Comparison of ENCODE assay signal across 23 cellular contexts in the genomic region with DNA sequence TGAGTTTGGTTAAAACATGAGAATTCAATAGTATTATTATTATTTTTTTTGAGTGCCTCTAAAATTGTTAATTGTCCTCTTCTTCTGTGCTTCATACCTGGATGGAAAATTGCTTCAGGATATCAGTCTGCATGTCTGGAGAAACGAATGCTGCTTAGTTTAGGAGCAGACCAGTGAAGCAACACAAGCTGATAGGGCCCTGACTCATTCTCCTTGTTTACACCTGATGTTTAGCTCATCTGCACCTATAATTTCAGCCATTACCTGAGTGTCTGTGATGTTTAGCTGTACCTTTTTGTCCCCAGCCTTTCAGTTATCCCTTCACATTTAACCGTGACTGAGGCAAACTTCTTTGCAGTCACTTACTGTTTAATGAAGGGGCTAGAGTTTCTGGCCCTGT. TPM values are rescaled to one million over a fixed set of nuclear protein-coding genes. Genes with fewer than 3 reads are reported as not detected.
DNase-seq lines count a peak whose midpoint lies in the region; ATAC-seq, FAIRE-seq and TF ChIP-seq lines count a peak whose summit lies in the region.
"Had no signal": no experiment of that assay in that cellular context is flagged by ENCODE, and none has a peak within 500 bp of the region (broad histone marks: within the 10 kb centered on the region; RNA-seq: fewer than 3 reads in every experiment).

No MANE protein-coding gene starts in this region.

- H3K9me1 ChIP-seq in endothelial cell of umbilical vein (replicated peaks; ENCODE audit: control insufficient read depth, extremely low read depth, insufficient read depth, low read length): no peaks in the 10 kb centered on the region

- no peaks in the 10 kb centered on the region for H3K27me3 Mint-ChIP-seq in mesothelial cell of epicardium (ENCODE audit: low read depth)
- H3K27me3 Mint-ChIP-seq in CD4-positive, alpha-beta T cell: no peaks in the 10 kb centered on the region
- H3K27me3 Mint-ChIP-seq: CD4-positive, alpha-beta memory T cell had no signal

- DNase-seq in H54 (ENCODE audit: insufficient read length, low spot score) (no peak), SK-N-MC (ENCODE audit: low read depth, low spot score) (no peak), endothelial cell of umbilical vein (ENCODE audit: low read depth, low spot score) (peak; percentile 37), mesothelial cell of epicardium (ENCODE audit: low spot score in 2 of 2, unreplicated experiment in 2 of 2) (no peak), CD1c-positive myeloid dendritic cell (ENCODE audit: extremely low spot score) (no peak)
- no peak for DNase-seq in CD4-positive, alpha-beta T cell
- DNase-seq: activated CD4-positive, alpha-beta T cell treated with anti-CD3 and anti-CD28 coated beads, Interleukin-2, amount 50 U/mL, for 48 hours; activated naive CD4-positive, alpha-beta T cell treated with anti-CD3 and anti-CD28 coated beads for 36 hours; CD4-positive, alpha-beta memory T cell; DND-41; GOT3; KBM-7; NCI-H1930; NCI-H524; right cardiac atrium; SHP77 treated with DMSO at 0.1 percent for 48 hours; stimulated activated CD4-positive, alpha-beta T cell treated with anti-CD3 and anti-CD28 coated beads, Interleukin-15, amount 100 ng/mL, for 24 hours; stimulated activated naive CD4-positive, alpha-beta T cell; upper lobe of left lung had no signal

- no peaks in the 10 kb centered on the region for H4K20me1 ChIP-seq in endothelial cell of umbilical vein (replicated peaks; ENCODE audit: control insufficient read depth, extremely low read depth, insufficient read depth, low read length)

- H3K4me3 Mint-ChIP-seq in mesothelial cell of epicardium: no peak overlapping the region
- H3K4me3 Mint-ChIP-seq in CD4-positive, alpha-beta T cell: no peak overlapping the region
- H3K4me3 Mint-ChIP-seq: activated naive CD4-positive, alpha-beta T cell treated with anti-CD3 and anti-CD28 coated beads for 36 hours; CD4-positive, alpha-beta memory T cell had no signal

- intact Hi-C loops in endothelial cell of umbilical vein (cut with micrococcal nuclease): no loop called here
- intact Hi-C loops in CD4-positive, alpha-beta T cell (cut with DNase I, micrococcal nuclease): no loop called here

- H3K27me3 ChIP-seq in endothelial cell of umbilical vein (ENCODE audit: control insufficient read depth in 2 of 2, insufficient read depth in 2 of 2, low read length in 2 of 2): no peaks in the 10 kb centered on the region
- H3K27me3 ChIP-seq in CD4-positive, alpha-beta T cell (ENCODE audit: control insufficient read depth, insufficient read depth, low read length): no peaks in the 10 kb centered on the region
- H3K27me3 ChIP-seq: upper lobe of left lung had no signal

- H3K36me3 Mint-ChIP-seq in mesothelial cell of epicardium: no peaks in the 10 kb centered on the region
- H3K36me3 Mint-ChIP-seq in CD4-positive, alpha-beta T cell (ENCODE audit: low read depth): no peaks in the 10 kb centered on the region

- TF ChIP-seq CTCF in endothelial cell of umbilical vein (IDR thresholded peaks at IDR 0.05; ENCODE audit: extremely low read depth in 1 of 2, insufficient read depth in 1 of 2, low read depth in 1 of 2, low read length in 2 of 2): no peak
- no peak for TF ChIP-seq CTCF in mesothelial cell of epicardium (IDR thresholded peaks at IDR 0.05; ENCODE audit: unreplicated experiment)
- TF ChIP-seq CTCF in CD4-positive, alpha-beta T cell (IDR thresholded peaks at IDR 0.05): no peak

- POLR2A ChIA-PET in endothelial cell of umbilical vein (lab: Charles Lee): no interaction called here
- POLR2A ChIA-PET in CD4-positive, alpha-beta T cell (lab: Charles Lee): no interaction called here

- peaks cover 4% of the 10 kb centered on the region for H3K4me1 ChIP-seq in endothelial cell of umbilical vein (ENCODE audit: control insufficient read depth, extremely low read depth, insufficient read depth, low read length)

- ATAC-seq in CD4-positive, alpha-beta T cell (ENCODE audit: poor library complexity): no peak
- ATAC-seq in HG02852 (IDR thresholded peaks at IDR 0.05; ENCODE audit: unreplicated experiment) (no peak), GM19351 (IDR thresholded peaks at IDR 0.05; ENCODE audit: unreplicated experiment) (no peak)
- ATAC-seq: right cardiac atrium had no signal

- H3K4me1 Mint-ChIP-seq in mesothelial cell of epicardium: peaks cover 24% of the 10 kb centered on the region
- H3K4me1 Mint-ChIP-seq in CD4-positive, alpha-beta T cell (ENCODE audit: low read depth): peaks cover 18% of the 10 kb centered on the region

- H2AFZ ChIP-seq in endothelial cell of umbilical vein (ENCODE audit: low read depth, low read length): no peak overlapping the region

- no peak for TF ChIP-seq POLR2A in H54 (IDR thresholded peaks at IDR 0.05; ENCODE audit: low read depth, low read length)
- no peak for TF ChIP-seq POLR2A in endothelial cell of umbilical vein (IDR thresholded peaks at IDR 0.05; ENCODE audit: low read depth, low read length)

- no peaks in the 10 kb centered on the region for H3K9me3 Mint-ChIP-seq in mesothelial cell of epicardium
- H3K9me3 Mint-ChIP-seq in CD4-positive, alpha-beta T cell: no peaks in the 10 kb centered on the region
- H3K9me3 Mint-ChIP-seq: activated naive CD4-positive, alpha-beta T cell treated with anti-CD3 and anti-CD28 coated beads for 36 hours; CD4-positive, alpha-beta memory T cell had no signal

- H3K79me2 ChIP-seq in endothelial cell of umbilical vein (ENCODE audit: control insufficient read depth, insufficient read depth, low read length): peaks cover 89% of the 10 kb centered on the region

- H3K4me2 ChIP-seq in endothelial cell of umbilical vein (ENCODE audit: insufficient read depth, low read length): no peak overlapping the region

- H3K9ac ChIP-seq in SK-N-MC (ENCODE audit: insufficient read length): no peak overlapping the region
- H3K9ac ChIP-seq in endothelial cell of umbilical vein (replicated peaks; ENCODE audit: extremely low read depth, insufficient read depth, low read length): no peak overlapping the region

- dilution Hi-C loops in endothelial cell of umbilical vein (cut with MboI; ENCODE audit: extremely low pct_ligation_motif_present, low sequenced_read_pairs): no loop called here

- FAIRE-seq in H54 (lab: Jason Lieb, UNC) (peak; percentile 33), endothelial cell of umbilical vein (lab: Jason Lieb, UNC) (peak; percentile 4)
- FAIRE-seq: islet of Langerhans had no signal

- H3K27ac ChIP-seq in SK-N-MC: peak overlapping the region; percentile 67; the same call in 1 of the 2 replicates
- H3K27ac ChIP-seq in endothelial cell of umbilical vein (ENCODE audit: insufficient read depth, low read depth, low read length): no peak overlapping the region
- no peak overlapping the region for H3K27ac ChIP-seq in CD4-positive, alpha-beta T cell (ENCODE audit: low read depth, low read length)
- H3K27ac ChIP-seq: neutrophil had no signal

- CTCF ChIA-PET in endothelial cell of umbilical vein (lab: Charles Lee): interaction anchor here (1.5 kb wide), 1 partner anchor 17 kb away, joined by 4 read pairs; no protein-coding TSS in a partner anchor
- CTCF ChIA-PET in CD4-positive, alpha-beta T cell (lab: Charles Lee): no interaction called here

- BruUV-seq in endothelial cell of umbilical vein (replicated peaks; lab: Mats Ljungman, UMichigan): no TSS peak

- H3K9me3 ChIP-seq in SK-N-MC (ENCODE audit: low read depth, low read length): no peaks in the 10 kb centered on the region
- no peaks in the 10 kb centered on the region for H3K9me3 ChIP-seq in endothelial cell of umbilical vein (replicated peaks; ENCODE audit: control insufficient read depth, insufficient read depth, low read length)
- H3K9me3 ChIP-seq in CD4-positive, alpha-beta T cell (ENCODE audit: control insufficient read depth, low read length): no peaks in the 10 kb centered on the region
- H3K9me3 ChIP-seq: neutrophil, upper lobe of left lung had no signal

- peak overlapping the region; percentile 78 for H3K27ac Mint-ChIP-seq in mesothelial cell of epicardium
- no peak overlapping the region for H3K27ac Mint-ChIP-seq in CD4-positive, alpha-beta T cell
- H3K27ac Mint-ChIP-seq: activated naive CD4-positive, alpha-beta T cell treated with anti-CD3 and anti-CD28 coated beads for 36 hours had no signal

- no peaks in the 10 kb centered on the region for H3K36me3 ChIP-seq in SK-N-MC (ENCODE audit: insufficient read depth, low read length)
- no peaks in the 10 kb centered on the region for H3K36me3 ChIP-seq in endothelial cell of umbilical vein (ENCODE audit: control insufficient read depth in 2 of 2, extremely low read depth in 1 of 2, insufficient read depth in 2 of 2, low read length in 2 of 2)
- H3K36me3 ChIP-seq: neutrophil, upper lobe of left lung had no signal

- no peak overlapping the region for H3K4me3 ChIP-seq in SK-N-MC
- H3K4me3 ChIP-seq in endothelial cell of umbilical vein (replicated peaks in 1 of 3; ENCODE audit: insufficient read depth in 1 of 3, low read depth in 1 of 3, low read length in 3 of 3): no peak overlapping the region
- H3K4me3 ChIP-seq: upper lobe of left lung had no signal

TF ChIP-seq in endothelial cell of umbilical vein, 7 proteins besides CTCF, POLR2A, EP300 and RAD21:
- TF ChIP-seq FOS (IDR thresholded peaks at IDR 0.05; ENCODE audit: borderline replicate concordance, insufficient read depth, low read length): no peak
- TF ChIP-seq EZH2 (IDR thresholded peaks at IDR 0.05; ENCODE audit: borderline replicate concordance, low read depth, low read length, severe bottlenecking): no peak
- TF ChIP-seq, protein P1, sequence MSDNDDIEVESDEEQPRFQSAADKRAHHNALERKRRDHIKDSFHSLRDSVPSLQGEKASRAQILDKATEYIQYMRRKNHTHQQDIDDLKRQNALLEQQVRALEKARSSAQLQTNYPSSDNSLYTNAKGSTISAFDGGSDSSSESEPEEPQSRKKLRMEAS (IDR thresholded peaks at IDR 0.05; ENCODE audit: insufficient read depth, insufficient read length): no peak
- no peak for TF ChIP-seq MYC (IDR thresholded peaks at IDR 0.05; ENCODE audit: low read depth, low read length)
- TF ChIP-seq GATA2 (IDR thresholded peaks at IDR 0.05; ENCODE audit: insufficient read depth, insufficient read length, low read depth, low read length): no peak
- TF ChIP-seq JUN (IDR thresholded peaks at IDR 0.05; ENCODE audit: borderline replicate concordance, insufficient read depth, insufficient read length, low read depth): no peak
- no peak for TF ChIP-seq POLR2AphosphoS5 (IDR thresholded peaks at IDR 0.05; ENCODE audit: insufficient read depth, low read depth, low read length)

RNA-seq across cellular contexts. Expression of a gene that starts 14.8 kb away (rescaled TPM):
- total RNA-seq in endothelial cell of umbilical vein (73.7 and 76.2 TPM in 2 replicates), mesothelial cell of epicardium (25.7 to 29.8 TPM (median 26.7 TPM) in 3 replicates)
- 19.4 and 24.9 TPM in 2 replicates for polyA plus RNA-seq in endothelial cell of umbilical vein
- 21.3 and 22.5 TPM in 2 replicates for polyA plus RNA-seq in endothelial cell of umbilical vein (2011; cell fraction: cytosol; rRNA removed)
- polyA plus RNA-seq in endothelial cell of umbilical vein (2011; cell fraction: nucleus; rRNA removed): 55.2 and 60.1 TPM in 2 replicates
- 32.0 and 39.8 TPM in 2 replicates for polyA plus RNA-seq in endothelial cell of umbilical vein (2012)
- 146 TPM in 2 replicates for polyA minus RNA-seq in endothelial cell of umbilical vein
- polyA minus RNA-seq in endothelial cell of umbilical vein (2011; cell fraction: cytosol; rRNA and poly(A)+ RNA removed): 31.3 TPM
- 72.9 and 101 TPM in 2 replicates for polyA minus RNA-seq in endothelial cell of umbilical vein (2011; cell fraction: nucleus; rRNA and poly(A)+ RNA removed)
- 10 to 100 TPM; 10.1 to 11.4 TPM for total RNA-seq in CD4-positive, alpha-beta T cell
